Comparison of ENCODE assay signal across 1 cellular context in genomic region chr12:57169969-57170368, GRCh38.
TF ChIP-seq lines count a peak whose summit lies in the region.

No MANE protein-coding gene starts in this region.

TF ChIP-seq in WTC11, 78 proteins besides CTCF, POLR2A, EP300 and RAD21 (continued from another document):
- TF ChIP-seq ZNF532 (CRISPR knock-in tag; IDR thresholded peaks at IDR 0.05; ENCODE audit: borderline replicate concordance) (no peak), IRF1 (CRISPR knock-in tag; IDR thresholded peaks at IDR 0.05) (no peak), PRDM15 (CRISPR knock-in tag; IDR thresholded peaks at IDR 0.05) (no peak), ZNF423 (CRISPR knock-in tag; IDR thresholded peaks at IDR 0.05) (no peak), SP1 (CRISPR knock-in tag; conservative IDR thresholded peaks at IDR 0.05) (no peak), FOXJ3 (CRISPR knock-in tag; IDR thresholded peaks at IDR 0.05; ENCODE audit: borderline replicate concordance) (no peak), USF1 (CRISPR knock-in tag; IDR thresholded peaks at IDR 0.05) (no peak)
